9 cellular contexts compared by ENCODE assay signal in genomic region chr6:135922170-135922569, GRCh38.
DNase-seq lines count a peak whose midpoint lies in the region; ATAC-seq and TF ChIP-seq lines count a peak whose summit lies in the region.
"Had no signal": no experiment of that assay in that cellular context is flagged by ENCODE, and none has a peak within 500 bp of the region (broad histone marks: within the 10 kb centered on the region; RNA-seq: fewer than 3 reads in every experiment).

No MANE protein-coding gene starts in this region.

- POLR2A ChIA-PET in IMR-90 (lab: Charles Lee; ENCODE audit: unreplicated experiment), result no interaction called here

- no peak overlapping the region for H2AK9ac ChIP-seq in IMR-90 (replicated peaks; ENCODE audit: low read depth, low read length, poor library complexity)

- no peak for TF ChIP-seq CTCF in IMR-90 (conservative IDR thresholded peaks at IDR 0.05; ENCODE audit: low read depth, low read length)

- peak overlapping the region; percentile 3; the same call in 1 of the 2 replicates for H3K9ac ChIP-seq in IMR-90 (ENCODE audit: low read depth, low read length)

- H2BK20ac ChIP-seq in IMR-90 (ENCODE audit: low read depth, low read length), result peak overlapping the region; percentile 98

- H3K9me1 ChIP-seq in IMR-90 (ENCODE audit: insufficient read depth, low read length), result peaks cover 3% of the 10 kb centered on the region; the same call in 1 of the 2 replicates

- peak overlapping the region; percentile 54; the same call in 1 of the 2 replicates for H3K4me2 ChIP-seq in IMR-90 (ENCODE audit: low read depth, low read length)

- peak overlapping the region; percentile 95 for H3K23ac ChIP-seq in IMR-90 (ENCODE audit: low read depth, low read length)

- H2AFZ ChIP-seq in IMR-90 (replicated peaks; ENCODE audit: low read length, poor library complexity), result no peak overlapping the region

- peak overlapping the region; percentile 94 for H3K14ac ChIP-seq in IMR-90 (replicated peaks; ENCODE audit: low read depth, low read length)

- peak overlapping the region; percentile 100 for H2BK5ac ChIP-seq in IMR-90 (ENCODE audit: low read depth, low read length, poor library complexity, severe bottlenecking)

- H3K4ac ChIP-seq in IMR-90 (ENCODE audit: low read depth, low read length), result peak overlapping the region; percentile 90; the same call in 1 of the 2 replicates

- no peak overlapping the region; the same call in 2 of the 3 replicates for H2BK15ac ChIP-seq in IMR-90 (ENCODE audit: low read depth, low read length)

- H3K27ac ChIP-seq in IMR-90 (ENCODE audit: insufficient read depth, low read length) (peak overlapping the region; percentile 69; the same call in 1 of the 2 replicates), muscle layer of duodenum (ENCODE audit: low read length) (peak overlapping the region; percentile 10)

- peaks cover 4% of the 10 kb centered on the region for H3K36me3 ChIP-seq in IMR-90 (ENCODE audit: control insufficient read depth, insufficient read depth, low read length)
- H3K36me3 ChIP-seq in muscle layer of duodenum (ENCODE audit: control insufficient read depth in 1 of 2, insufficient read depth in 2 of 2, low read length in 2 of 2), result no peaks in the 10 kb centered on the region

- H3K18ac ChIP-seq in IMR-90 (ENCODE audit: low read depth, low read length), result peak overlapping the region; percentile 99

- H3K79me1 ChIP-seq in IMR-90 (ENCODE audit: low read depth in 1 of 2, low read length in 2 of 2), result peaks cover 31 to 34% of the 10 kb centered on the region in 2 experiments

- peak overlapping the region; percentile 87 for H4K91ac ChIP-seq in IMR-90 (ENCODE audit: insufficient read depth, low read depth, low read length)

- BruUV-seq in IMR-90 (replicated peaks; lab: Mats Ljungman, UMichigan), result no TSS peak

- H3K4me1 ChIP-seq in IMR-90 (ENCODE audit: control insufficient read depth, insufficient read depth, low read length), result peaks cover 11% of the 10 kb centered on the region
- H3K4me1 ChIP-seq in muscle layer of duodenum (ENCODE audit: control insufficient read depth in 1 of 2, insufficient read depth in 2 of 2, low read length in 2 of 2), result peaks cover 4 to 16% of the 10 kb centered on the region in 2 donors

- dilution Hi-C loops in IMR-90 (cut with HindIII; ENCODE audit: low sequenced_read_pairs, unreplicated experiment), result no loop called here

- H3K56ac ChIP-seq in IMR-90 (ENCODE audit: extremely low read depth, insufficient read depth, low read length), result peak overlapping the region; percentile 67; the same call in 1 of the 2 replicates

- TF ChIP-seq RAD21 in IMR-90 (IDR thresholded peaks at IDR 0.05; ENCODE audit: low read length), result no peak

- TF ChIP-seq POLR2A in IMR-90 (IDR thresholded peaks at IDR 0.05; ENCODE audit: low read depth, low read length), result no peak

- no peak overlapping the region for H3K4me3 ChIP-seq in IMR-90 (ENCODE audit: insufficient read depth, low read depth, low read length)
- no peak overlapping the region for H3K4me3 ChIP-seq in muscle layer of duodenum (ENCODE audit: low read depth in 1 of 2, low read length in 2 of 2)

- peak overlapping the region; percentile 42; the same call in 1 of the 2 replicates for H4K5ac ChIP-seq in IMR-90 (ENCODE audit: low read depth, low read length)

- H2AK5ac ChIP-seq in IMR-90 (ENCODE audit: low read depth, low read length), result peak overlapping the region; percentile 20; the same call in 1 of the 2 replicates

- H4K8ac ChIP-seq in IMR-90 (ENCODE audit: low read depth in 2 of 2, low read length in 2 of 2), result peak overlapping the region in 1 of 2 experiments; percentile 97

- ATAC-seq in IMR-90 (ENCODE audit: low read depth) (peak; percentile 91), HG02938 (IDR thresholded peaks at IDR 0.05; ENCODE audit: unreplicated experiment) (no peak), GM18520 (IDR thresholded peaks at IDR 0.05; ENCODE audit: unreplicated experiment) (no peak), HG03342 (IDR thresholded peaks at IDR 0.05; ENCODE audit: unreplicated experiment) (no peak)

- H3K9me3 ChIP-seq in IMR-90 (ENCODE audit: control insufficient read depth, insufficient read depth, low read length) (no peaks in the 10 kb centered on the region), muscle layer of duodenum (ENCODE audit: control insufficient read depth in 1 of 2, low read length in 2 of 2) (no peaks in the 10 kb centered on the region)

- H4K20me1 ChIP-seq in IMR-90 (ENCODE audit: insufficient read depth, low read length), result no peaks in the 10 kb centered on the region

- intact Hi-C loops in IMR-90 (cut with micrococcal nuclease), result no loop called here

- H3K27me3 ChIP-seq in IMR-90 (ENCODE audit: control insufficient read depth, insufficient read depth, low read length) (no peaks in the 10 kb centered on the region), muscle layer of duodenum (ENCODE audit: low read depth, low read length) (no peaks in the 10 kb centered on the region)

- peak; percentile 90 for DNase-seq in Caki2 (ENCODE audit: low read depth)
- DNase-seq in IMR-90, result peak; percentile 98
- DNase-seq in cerebellum (ENCODE audit: low spot score), result peak; percentile 22
- no peak for DNase-seq in UCSD-AML1 (lab: John Stamatoyannopoulos, UW; ENCODE audit: unreplicated experiment)
- DNase-seq: activated gamma-delta T cell had no signal

- CTCF ChIA-PET in IMR-90 (lab: Yijun Ruan, JAX), result no interaction called here

- in situ Hi-C loops in Caki2 (cut with HindIII; ENCODE audit: low pct_unique_long_range_greater_than_20kb, low sequenced_read_pairs) (no loop called here), IMR-90 (cut with MboI; ENCODE audit: low sequenced_read_pairs) (no loop called here)

- H2BK120ac ChIP-seq in IMR-90 (ENCODE audit: low read depth, low read length), result peak overlapping the region; percentile 95

TF ChIP-seq in IMR-90, 13 proteins besides CTCF, POLR2A, EP300 and RAD21:
- 0 out of 2 replicates have a peak, but pooled peaks have one; percentile 0 for TF ChIP-seq CEBPB (IDR thresholded peaks at IDR 0.05; ENCODE audit: low read depth, low read length)
- no peak for TF ChIP-seq MAZ (IDR thresholded peaks at IDR 0.05; ENCODE audit: borderline replicate concordance, low read depth, low read length)
- TF ChIP-seq RCOR1 (IDR thresholded peaks at IDR 0.05; ENCODE audit: insufficient replicate concordance, low read length), result peak; percentile 92
- peak; percentile 82 for TF ChIP-seq FOS (IDR thresholded peaks at IDR 0.05; ENCODE audit: low read depth, low read length)
- no peak for TF ChIP-seq BHLHE40 (IDR thresholded peaks at IDR 0.05; ENCODE audit: low read depth, low read length)
- no peak for TF ChIP-seq SMC3 (IDR thresholded peaks at IDR 0.05; ENCODE audit: low read depth, low read length)
TF ChIP-seq in IMR-90: peak in this region for 3.
